Comparison of ENCODE assay signal across 12 cellular contexts in the genomic region with DNA sequence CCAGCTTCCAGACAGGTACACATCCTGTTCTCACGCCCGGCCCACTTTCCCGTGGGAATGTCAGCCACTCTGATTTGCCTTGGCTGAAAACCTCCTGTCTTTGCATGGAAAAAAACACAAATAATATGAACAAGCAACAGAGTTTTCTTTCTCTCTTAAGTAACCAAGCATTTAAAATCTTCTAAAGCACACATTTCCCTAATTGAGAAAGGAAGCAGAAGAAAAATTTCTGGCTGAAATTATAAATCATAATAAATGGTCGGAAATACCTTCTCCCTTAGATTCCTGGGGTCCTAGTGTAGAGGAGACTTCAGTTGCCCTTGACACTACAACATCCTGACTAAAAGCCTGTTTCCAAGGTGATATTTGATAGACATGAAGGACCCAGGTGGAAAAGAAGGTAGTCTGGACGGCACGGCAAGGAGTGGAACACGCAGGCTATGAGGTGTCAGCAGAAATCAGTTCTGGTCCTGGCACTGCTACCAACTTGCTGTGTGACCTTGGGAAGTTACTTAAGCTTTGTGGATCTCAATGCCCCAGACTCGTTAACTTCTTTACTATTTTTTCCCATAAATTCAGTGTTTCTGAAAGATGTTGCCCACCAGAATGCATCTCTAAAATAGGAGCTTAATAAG. TPM values are rescaled to one million over a fixed set of nuclear protein-coding genes. Genes with fewer than 3 reads are reported as not detected.
A peak's percentile ranks its signal among the peaks of the same experiment; 100 is the strongest.
DNase-seq lines count a peak whose midpoint lies in the region; ATAC-seq and TF ChIP-seq lines count a peak whose summit lies in the region.
"Had no signal": no experiment of that assay in that cellular context is flagged by ENCODE, and none has a peak within 500 bp of the region (broad histone marks: within the 10 kb centered on the region; RNA-seq: fewer than 3 reads in every experiment).

No MANE protein-coding gene starts in this region.

- H3K79me2 ChIP-seq in DOHH2 (ENCODE audit: control insufficient read depth, low read length) = no peaks in the 10 kb centered on the region

- TF ChIP-seq CTCF in DOHH2 (IDR thresholded peaks at IDR 0.05; ENCODE audit: low read depth, low read length, poor library complexity, severe bottlenecking) = peak; percentile 4

- H3K4me2 ChIP-seq in BLaER1 = peak overlapping the region; percentile 99
- no peak overlapping the region for H3K4me2 ChIP-seq in DOHH2 (ENCODE audit: low read length)

- peaks cover 31% of the 10 kb centered on the region for H3K4me1 Mint-ChIP-seq in activated T-helper 2 cell treated with anti-CD3 and anti-CD28 coated beads, Interferon-gamma antibody, Interleukin-2, Interleukin-4, amounts not matched to agents 10 μg/mL and 5 μg/mL and 100 μg/mL, durations not matched to agents 14 hours and 24 hours and 36 hours (ENCODE audit: low read depth)
- peaks cover 30 to 37% of the 10 kb centered on the region in 2 donors for H3K4me1 Mint-ChIP-seq in natural killer cell treated with Interleukin-12 subunit alpha and Interleukin-12 subunit beta and Interleukin-15 and Interleukin-18, amount 100 ng/mL, for 72 hours (ENCODE audit: low read depth in 2 of 2)

- DNase-seq in activated T-helper 2 cell treated with anti-CD3 and anti-CD28 coated beads, Interferon-gamma antibody, Interleukin-2, Interleukin-4, amounts not matched to agents 10 μg/mL and 5 μg/mL and 100 μg/mL, durations not matched to agents 14 hours and 24 hours and 36 hours (ENCODE audit: low spot score) = no peak
- no peak for DNase-seq in natural killer cell treated with Interleukin-12 subunit alpha and Interleukin-12 subunit beta and Interleukin-15 and Interleukin-18, amount 100 ng/mL, for 72 hours (ENCODE audit: low spot score)
- DNase-seq in NCI-H69 (lab: John Stamatoyannopoulos, UW) = no peak
- no peak for DNase-seq in central memory CD4-positive, alpha-beta T cell

- H3K27me3 ChIP-seq in BLaER1 = no peaks in the 10 kb centered on the region
- no peaks in the 10 kb centered on the region for H3K27me3 ChIP-seq in DOHH2 (ENCODE audit: control insufficient read depth, low read length)
- H3K27me3 ChIP-seq: adrenal gland, MG63, Peyer's patch, sigmoid colon had no signal

- intact Hi-C loops in activated T-helper 2 cell treated with anti-CD3 and anti-CD28 coated beads, Interferon-gamma antibody, Interleukin-2, Interleukin-4, amounts not matched to agents 10 μg/mL and 5 μg/mL and 100 μg/mL, durations not matched to agents 14 hours and 24 hours and 36 hours (cut with micrococcal nuclease) = loop anchor here (1.0 to 5.0 kb wide), 10 partner anchors 24 to 479 kb away; no protein-coding TSS in a partner anchor

- no peak overlapping the region for H3K27ac Mint-ChIP-seq in activated T-helper 2 cell treated with anti-CD3 and anti-CD28 coated beads, Interferon-gamma antibody, Interleukin-2, Interleukin-4, amounts not matched to agents 10 μg/mL and 5 μg/mL and 100 μg/mL, durations not matched to agents 14 hours and 24 hours and 36 hours
- H3K27ac Mint-ChIP-seq in natural killer cell treated with Interleukin-12 subunit alpha and Interleukin-12 subunit beta and Interleukin-15 and Interleukin-18, amount 100 ng/mL, for 72 hours = peak overlapping the region; percentile 71 to 86

- H3K9me3 ChIP-seq in BLaER1 (no peaks in the 10 kb centered on the region), DOHH2 (ENCODE audit: control insufficient read depth, insufficient read depth, low read length) (no peaks in the 10 kb centered on the region)
- H3K9me3 ChIP-seq: adrenal gland, MG63, Peyer's patch, sigmoid colon had no signal

- ATAC-seq in natural killer cell treated with Interleukin-12 subunit alpha and Interleukin-12 subunit beta and Interleukin-15 and Interleukin-18, amount 100 ng/mL, for 72 hours = no peak
- no peak for ATAC-seq in HG03097 (IDR thresholded peaks at IDR 0.05; ENCODE audit: low FRiP score, unreplicated experiment)
- no peak for ATAC-seq in GM21360 (IDR thresholded peaks at IDR 0.05; ENCODE audit: unreplicated experiment)

- H3K4me1 ChIP-seq in BLaER1 = peaks cover 19% of the 10 kb centered on the region
- H3K4me1 ChIP-seq in DOHH2 (ENCODE audit: control insufficient read depth, low read length) = peaks cover 19% of the 10 kb centered on the region
- H3K4me1 ChIP-seq: adrenal gland had no signal

- peaks cover 13% of the 10 kb centered on the region for H3K27me3 Mint-ChIP-seq in activated T-helper 2 cell treated with anti-CD3 and anti-CD28 coated beads, Interferon-gamma antibody, Interleukin-2, Interleukin-4, amounts not matched to agents 10 μg/mL and 5 μg/mL and 100 μg/mL, durations not matched to agents 14 hours and 24 hours and 36 hours (ENCODE audit: low read depth)
- peaks cover 13 to 14% of the 10 kb centered on the region in 2 donors for H3K27me3 Mint-ChIP-seq in natural killer cell treated with Interleukin-12 subunit alpha and Interleukin-12 subunit beta and Interleukin-15 and Interleukin-18, amount 100 ng/mL, for 72 hours

- H3K9me2 ChIP-seq in DOHH2 (replicated peaks; ENCODE audit: control insufficient read depth, low read length) = no peaks in the 10 kb centered on the region

- H3K36me3 ChIP-seq in BLaER1 (no peaks in the 10 kb centered on the region), DOHH2 (ENCODE audit: control insufficient read depth, low read length) (no peaks in the 10 kb centered on the region)
- H3K36me3 ChIP-seq: adrenal gland, MG63, Peyer's patch, sigmoid colon had no signal

- H3K9me3 Mint-ChIP-seq in activated T-helper 2 cell treated with anti-CD3 and anti-CD28 coated beads, Interferon-gamma antibody, Interleukin-2, Interleukin-4, amounts not matched to agents 10 μg/mL and 5 μg/mL and 100 μg/mL, durations not matched to agents 14 hours and 24 hours and 36 hours = no peaks in the 10 kb centered on the region
- H3K9me3 Mint-ChIP-seq in natural killer cell treated with Interleukin-12 subunit alpha and Interleukin-12 subunit beta and Interleukin-15 and Interleukin-18, amount 100 ng/mL, for 72 hours = no peaks in the 10 kb centered on the region

- H3K27ac ChIP-seq in BLaER1 (no peak overlapping the region), DOHH2 (ENCODE audit: low read depth, low read length) (no peak overlapping the region)

- 0 out of 2 replicates have a peak overlapping the region, but pooled peaks have one; percentile 69 for H3K9ac ChIP-seq in BLaER1

- H3K4me3 Mint-ChIP-seq in activated T-helper 2 cell treated with anti-CD3 and anti-CD28 coated beads, Interferon-gamma antibody, Interleukin-2, Interleukin-4, amounts not matched to agents 10 μg/mL and 5 μg/mL and 100 μg/mL, durations not matched to agents 14 hours and 24 hours and 36 hours (ENCODE audit: low read depth) = peak overlapping the region; percentile 65
- peak overlapping the region; percentile 83 for H3K4me3 Mint-ChIP-seq in natural killer cell treated with Interleukin-12 subunit alpha and Interleukin-12 subunit beta and Interleukin-15 and Interleukin-18, amount 100 ng/mL, for 72 hours

- H4K20me1 ChIP-seq in BLaER1 (no peaks in the 10 kb centered on the region), DOHH2 (ENCODE audit: control insufficient read depth, insufficient read depth, low read depth, low read length) (no peaks in the 10 kb centered on the region)

- H3K36me3 Mint-ChIP-seq in activated T-helper 2 cell treated with anti-CD3 and anti-CD28 coated beads, Interferon-gamma antibody, Interleukin-2, Interleukin-4, amounts not matched to agents 10 μg/mL and 5 μg/mL and 100 μg/mL, durations not matched to agents 14 hours and 24 hours and 36 hours (ENCODE audit: low read depth) = no peaks in the 10 kb centered on the region
- no peaks in the 10 kb centered on the region for H3K36me3 Mint-ChIP-seq in natural killer cell treated with Interleukin-12 subunit alpha and Interleukin-12 subunit beta and Interleukin-15 and Interleukin-18, amount 100 ng/mL, for 72 hours

- no peak overlapping the region for H3K4me3 ChIP-seq in BLaER1
- H3K4me3 ChIP-seq in DOHH2 (ENCODE audit: low read length) = no peak overlapping the region

- no peaks in the 10 kb centered on the region for H3F3A ChIP-seq in DOHH2 (ENCODE audit: control insufficient read depth, insufficient read depth)

RNA-seq across cellular contexts. Expression of a gene that starts 37.0 kb away (rescaled TPM):
- total RNA-seq in activated T-helper 2 cell treated with anti-CD3 and anti-CD28 coated beads, Interferon-gamma antibody, Interleukin-2, Interleukin-4, amounts not matched to agents 10 μg/mL and 5 μg/mL and 100 μg/mL, durations not matched to agents 14 hours and 24 hours and 36 hours = 1.2 and 1.4 TPM in 2 replicates
- under 1 TPM in 1 of 2 donors, not detected in 1; 0.61 TPM for total RNA-seq in natural killer cell treated with Interleukin-12 subunit alpha and Interleukin-12 subunit beta and Interleukin-15 and Interleukin-18, amount 100 ng/mL, for 72 hours
- total RNA-seq: adrenal gland, sigmoid colon had no signal
